ENCODE assay signal across 20 cellular contexts in the genomic region with DNA sequence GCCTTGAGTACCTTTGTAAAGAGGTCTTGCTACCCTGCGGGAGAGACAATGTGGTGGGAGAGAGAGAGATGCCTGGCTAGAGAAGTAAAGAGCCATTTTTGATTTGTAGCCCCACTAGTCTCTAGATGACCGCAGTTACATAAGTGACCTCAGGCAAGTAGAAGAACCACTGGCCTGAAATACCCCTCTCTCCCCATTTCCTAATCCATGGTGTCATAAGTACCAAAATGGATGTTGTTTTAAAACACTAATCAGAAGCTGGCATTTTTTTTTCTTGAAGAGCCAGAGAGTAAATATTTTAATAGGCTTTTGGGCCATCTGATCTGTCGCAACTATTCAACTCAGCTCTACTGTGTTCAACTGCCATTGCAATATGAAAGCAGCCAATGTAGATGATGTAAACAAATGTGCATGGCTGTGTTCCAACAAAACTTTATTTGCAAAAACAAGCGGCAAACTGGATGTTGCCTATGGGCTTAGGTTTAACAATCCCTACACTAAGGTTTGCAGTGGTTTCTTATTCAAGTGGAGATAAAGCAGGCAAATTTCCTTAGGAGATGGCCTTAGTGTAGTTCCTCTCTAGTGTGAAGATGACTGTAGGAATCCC. TPM values are rescaled to one million over a fixed set of nuclear protein-coding genes. Genes with fewer than 3 reads are reported as not detected.
DNase-seq lines count a peak whose midpoint lies in the region; ATAC-seq and TF ChIP-seq lines count a peak whose summit lies in the region.
"Had no signal": no experiment of that assay in that cellular context is flagged by ENCODE, and none has a peak within 500 bp of the region (broad histone marks: within the 10 kb centered on the region; RNA-seq: fewer than 3 reads in every experiment).

No MANE protein-coding gene starts in this region.

- H3K36me3 ChIP-seq in colonic mucosa, result no peaks in the 10 kb centered on the region

- no peak overlapping the region for H3K27ac ChIP-seq in CD4-positive, alpha-beta T cell (ENCODE audit: low read depth, low read length)
- no peak overlapping the region for H3K27ac ChIP-seq in colonic mucosa
- H3K27ac ChIP-seq: Peyer's patch had no signal

- no peak for DNase-seq in CD4-positive, alpha-beta T cell
- DNase-seq in T-helper 17 cell (no peak), fibroblast of villous mesenchyme (ENCODE audit: low read depth) (peak; percentile 53), neural crest cell (ENCODE audit: low read depth, low spot score) (no peak), colonic mucosa (no peak), GM20000 (ENCODE audit: low spot score) (no peak), cortex of kidney (lab: John Stamatoyannopoulos, UW) (no peak)
- DNase-seq: BE2C, Caco-2, DMS 273 treated with DMSO at 0.1 percent for 48 hours, DMS79 treated with DMSO at 0.1 percent for 48 hours, H9, Karpas-422, NCI-H1694 treated with DMSO at 0.1 percent for 48 hours, NCI-H2081 treated with DMSO at 0.1 percent for 48 hours, NCI-H2171 treated with DMSO at 0.1 percent for 48 hours, NCI-H524 treated with DMSO at 0.1 percent for 48 hours, Peyer's patch had no signal

- no peaks in the 10 kb centered on the region for H3K9me3 ChIP-seq in CD4-positive, alpha-beta T cell (ENCODE audit: control insufficient read depth, low read length)
- H3K9me3 ChIP-seq in T-helper 17 cell (ENCODE audit: control insufficient read depth, low read length, poor library complexity, severe bottlenecking), result no peaks in the 10 kb centered on the region
- H3K9me3 ChIP-seq in colonic mucosa, result no peaks in the 10 kb centered on the region
- H3K9me3 ChIP-seq: BE2C, Caco-2, Peyer's patch had no signal

- H3K4me3 ChIP-seq in fibroblast of villous mesenchyme (ENCODE audit: low read depth, low read length) (no peak overlapping the region), colonic mucosa (no peak overlapping the region)
- H3K4me3 ChIP-seq: Peyer's patch had no signal

- no peaks in the 10 kb centered on the region for H3K27me3 Mint-ChIP-seq in CD4-positive, alpha-beta T cell
- H3K27me3 Mint-ChIP-seq in T-helper 17 cell (no peaks in the 10 kb centered on the region), neural crest cell (ENCODE audit: low read depth) (no peaks in the 10 kb centered on the region)
- H3K27me3 Mint-ChIP-seq: IgD-negative memory B cell had no signal

- CTCF ChIA-PET in CD4-positive, alpha-beta T cell (lab: Charles Lee), result no interaction called here

- no peaks in the 10 kb centered on the region for H3K27me3 ChIP-seq in CD4-positive, alpha-beta T cell (ENCODE audit: control insufficient read depth, insufficient read depth, low read length)
- no peaks in the 10 kb centered on the region for H3K27me3 ChIP-seq in colonic mucosa
- H3K27me3 ChIP-seq: BE2C, Peyer's patch had no signal

- peak overlapping the region; percentile 47 for H3K27ac Mint-ChIP-seq in CD4-positive, alpha-beta T cell
- H3K27ac Mint-ChIP-seq in T-helper 17 cell, result peak overlapping the region; percentile 21
- peak overlapping the region; percentile 92 for H3K27ac Mint-ChIP-seq in neural crest cell (ENCODE audit: unreplicated experiment)
- H3K27ac Mint-ChIP-seq: IgD-negative memory B cell had no signal

- TF ChIP-seq CTCF in CD4-positive, alpha-beta T cell (IDR thresholded peaks at IDR 0.05), result no peak
- TF ChIP-seq CTCF in fibroblast of villous mesenchyme (IDR thresholded peaks at IDR 0.05; ENCODE audit: insufficient read depth, low read depth, low read length), result no peak
- TF ChIP-seq CTCF in neural crest cell (conservative IDR thresholded peaks at IDR 0.05), result no peak
- no peak for TF ChIP-seq CTCF in colonic mucosa (IDR thresholded peaks at IDR 0.05)
- TF ChIP-seq CTCF in GM20000 (IDR thresholded peaks at IDR 0.05; ENCODE audit: extremely low read depth, missing control alignments), result no peak

- peaks cover 75% of the 10 kb centered on the region for H3K36me3 Mint-ChIP-seq in CD4-positive, alpha-beta T cell (ENCODE audit: low read depth)
- H3K36me3 Mint-ChIP-seq in T-helper 17 cell (ENCODE audit: low read depth) (peaks cover 10% of the 10 kb centered on the region), neural crest cell (ENCODE audit: low read depth) (peaks cover 8% of the 10 kb centered on the region)

- POLR2A ChIA-PET in CD4-positive, alpha-beta T cell (lab: Charles Lee), result interaction anchor here (0.6 kb wide), 1 partner anchor 36 kb away, joined by 3 read pairs; no protein-coding TSS in a partner anchor

- H3K9me3 Mint-ChIP-seq in CD4-positive, alpha-beta T cell, result no peaks in the 10 kb centered on the region
- no peaks in the 10 kb centered on the region for H3K9me3 Mint-ChIP-seq in neural crest cell
- H3K9me3 Mint-ChIP-seq: H9, IgD-negative memory B cell had no signal

- ATAC-seq in CD4-positive, alpha-beta T cell (ENCODE audit: poor library complexity), result no peak
- ATAC-seq in T-helper 17 cell (no peak), HG03354 (IDR thresholded peaks at IDR 0.05; ENCODE audit: poor library complexity, severe bottlenecking, unreplicated experiment) (no peak)

- H3K9ac ChIP-seq in colonic mucosa (ENCODE audit: low read depth in 2 of 2, low read length in 2 of 2), result no peak overlapping the region

- H3K4me1 Mint-ChIP-seq in CD4-positive, alpha-beta T cell (ENCODE audit: low read depth), result peaks cover 7% of the 10 kb centered on the region
- peaks cover 20% of the 10 kb centered on the region for H3K4me1 Mint-ChIP-seq in T-helper 17 cell
- H3K4me1 Mint-ChIP-seq in neural crest cell, result no peaks in the 10 kb centered on the region
- H3K4me1 Mint-ChIP-seq: H9 had no signal

- H3K4me1 ChIP-seq in colonic mucosa, result no peaks in the 10 kb centered on the region
- H3K4me1 ChIP-seq: BE2C, Caco-2, Peyer's patch had no signal

- no peak overlapping the region for H3K4me3 Mint-ChIP-seq in CD4-positive, alpha-beta T cell
- H3K4me3 Mint-ChIP-seq in T-helper 17 cell (no peak overlapping the region), neural crest cell (no peak overlapping the region)
- H3K4me3 Mint-ChIP-seq: H9, IgD-negative memory B cell had no signal

- intact Hi-C loops in CD4-positive, alpha-beta T cell (cut with DNase I, micrococcal nuclease), result no loop called here
- intact Hi-C loops in colonic mucosa (cut with DNase I), result no loop called here

RNA-seq across cellular contexts. Expression of a gene that starts 36.5 kb away (rescaled TPM):
- total RNA-seq in CD4-positive, alpha-beta T cell, result 10 to 100 TPM; 21.9 to 22.4 TPM
- total RNA-seq in T-helper 17 cell, result 10 to 100 TPM; 22.8 to 26.6 TPM
- total RNA-seq in fibroblast of villous mesenchyme, result 42.5 and 51.8 TPM in 2 replicates
- 39.0 and 39.5 TPM in 2 replicates for total RNA-seq in neural crest cell
- 10 to 100 TPM; 24.7 to 28.2 TPM for total RNA-seq in colonic mucosa

RNA-seq across cellular contexts. Expression of a gene that starts 36.7 kb away (rescaled TPM):
- total RNA-seq in CD4-positive, alpha-beta T cell, result 10 to 100 TPM; 12.1 to 12.9 TPM
- total RNA-seq in T-helper 17 cell (10 to 100 TPM; 14.3 to 14.4 TPM), fibroblast of villous mesenchyme (25.4 and 32.0 TPM in 2 replicates), neural crest cell (35.4 and 37.3 TPM in 2 replicates), colonic mucosa (10 to 100 TPM; 14.0 to 16.4 TPM)

Comparison
In these comparisons a context has a peak if more than half of its experiments do, and no peak if none do; other contexts are left out.
1. H3K27ac Mint-ChIP-seq: peak in every context shown above with its lines; median percentile 92 in neural crest cell; 47 in CD4-positive, alpha-beta T cell; 21 in T-helper 17 cell.